ENCODE assay signal across 1 cellular context in the genomic region with DNA sequence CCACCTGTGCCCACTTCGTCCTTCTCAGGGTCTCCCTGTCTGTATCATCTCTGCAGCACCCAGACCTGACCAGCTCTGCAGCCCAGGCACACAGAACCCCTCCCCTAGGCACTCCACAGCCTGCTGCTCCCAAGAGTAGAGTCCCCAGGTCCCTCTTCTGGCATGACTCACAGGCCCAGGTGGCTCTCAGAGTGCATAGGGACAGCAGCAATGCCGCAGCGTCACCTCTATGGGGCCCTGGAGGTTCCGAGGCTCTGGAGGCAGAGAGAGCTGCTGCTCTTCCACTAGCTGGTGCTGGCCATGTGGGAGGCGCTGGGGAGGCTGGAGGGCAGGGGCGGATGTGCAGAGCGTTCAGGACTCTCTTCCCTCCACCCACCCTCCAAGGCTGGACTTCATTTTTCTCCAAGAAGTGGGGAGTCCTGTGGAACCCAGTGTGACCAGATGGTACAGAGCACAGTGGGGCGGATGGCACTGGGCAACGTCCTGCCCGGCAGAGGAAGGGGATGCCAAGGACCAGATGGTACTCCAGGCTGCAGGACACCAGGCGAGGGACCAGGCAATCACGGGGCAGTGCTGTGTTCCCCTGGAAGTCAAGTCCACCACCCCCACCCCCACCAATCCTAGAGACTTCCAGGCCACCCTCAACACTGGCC.
TF ChIP-seq lines count a peak whose summit lies in the region.

No MANE protein-coding gene starts in this region.

TF ChIP-seq in WTC11, 78 proteins besides CTCF, POLR2A, EP300 and RAD21 (continued from another document):
- TF ChIP-seq, protein P1, sequence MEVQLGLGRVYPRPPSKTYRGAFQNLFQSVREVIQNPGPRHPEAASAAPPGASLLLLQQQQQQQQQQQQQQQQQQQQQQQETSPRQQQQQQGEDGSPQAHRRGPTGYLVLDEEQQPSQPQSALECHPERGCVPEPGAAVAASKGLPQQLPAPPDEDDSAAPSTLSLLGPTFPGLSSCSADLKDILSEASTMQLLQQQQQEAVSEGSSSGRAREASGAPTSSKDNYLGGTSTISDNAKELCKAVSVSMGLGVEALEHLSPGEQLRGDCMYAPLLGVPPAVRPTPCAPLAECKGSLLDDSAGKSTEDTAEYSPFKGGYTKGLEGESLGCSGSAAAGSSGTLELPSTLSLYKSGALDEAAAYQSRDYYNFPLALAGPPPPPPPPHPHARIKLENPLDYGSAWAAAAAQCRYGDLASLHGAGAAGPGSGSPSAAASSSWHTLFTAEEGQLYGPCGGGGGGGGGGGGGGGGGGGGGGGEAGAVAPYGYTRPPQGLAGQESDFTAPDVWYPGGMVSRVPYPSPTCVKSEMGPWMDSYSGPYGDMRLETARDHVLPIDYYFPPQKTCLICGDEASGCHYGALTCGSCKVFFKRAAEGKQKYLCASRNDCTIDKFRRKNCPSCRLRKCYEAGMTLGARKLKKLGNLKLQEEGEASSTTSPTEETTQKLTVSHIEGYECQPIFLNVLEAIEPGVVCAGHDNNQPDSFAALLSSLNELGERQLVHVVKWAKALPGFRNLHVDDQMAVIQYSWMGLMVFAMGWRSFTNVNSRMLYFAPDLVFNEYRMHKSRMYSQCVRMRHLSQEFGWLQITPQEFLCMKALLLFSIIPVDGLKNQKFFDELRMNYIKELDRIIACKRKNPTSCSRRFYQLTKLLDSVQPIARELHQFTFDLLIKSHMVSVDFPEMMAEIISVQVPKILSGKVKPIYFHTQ (CRISPR knock-in tag; IDR thresholded peaks at IDR 0.05) = no peak
- TF ChIP-seq, protein P2, sequence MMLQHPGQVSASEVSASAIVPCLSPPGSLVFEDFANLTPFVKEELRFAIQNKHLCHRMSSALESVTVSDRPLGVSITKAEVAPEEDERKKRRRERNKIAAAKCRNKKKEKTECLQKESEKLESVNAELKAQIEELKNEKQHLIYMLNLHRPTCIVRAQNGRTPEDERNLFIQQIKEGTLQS (CRISPR knock-in tag; conservative IDR thresholded peaks at IDR 0.05) = no peak
- no peak for TF ChIP-seq ZNF317 (CRISPR knock-in tag; IDR thresholded peaks at IDR 0.05; ENCODE audit: borderline replicate concordance, low read depth)
- TF ChIP-seq, protein P3, sequence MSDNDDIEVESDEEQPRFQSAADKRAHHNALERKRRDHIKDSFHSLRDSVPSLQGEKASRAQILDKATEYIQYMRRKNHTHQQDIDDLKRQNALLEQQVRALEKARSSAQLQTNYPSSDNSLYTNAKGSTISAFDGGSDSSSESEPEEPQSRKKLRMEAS (CRISPR knock-in tag; IDR thresholded peaks at IDR 0.05) = no peak
- no peak for TF ChIP-seq ZNF219 (CRISPR knock-in tag; IDR thresholded peaks at IDR 0.05; ENCODE audit: borderline replicate concordance)
- no peak for TF ChIP-seq SMAD3 (CRISPR knock-in tag; IDR thresholded peaks at IDR 0.05; ENCODE audit: borderline replicate concordance)
- TF ChIP-seq ZNF423 (CRISPR knock-in tag; IDR thresholded peaks at IDR 0.05) = no peak
- TF ChIP-seq CBFB (CRISPR knock-in tag; IDR thresholded peaks at IDR 0.05; ENCODE audit: low read depth) = no peak
